ENCODE assay signal across 20 cellular contexts in the genomic region with DNA sequence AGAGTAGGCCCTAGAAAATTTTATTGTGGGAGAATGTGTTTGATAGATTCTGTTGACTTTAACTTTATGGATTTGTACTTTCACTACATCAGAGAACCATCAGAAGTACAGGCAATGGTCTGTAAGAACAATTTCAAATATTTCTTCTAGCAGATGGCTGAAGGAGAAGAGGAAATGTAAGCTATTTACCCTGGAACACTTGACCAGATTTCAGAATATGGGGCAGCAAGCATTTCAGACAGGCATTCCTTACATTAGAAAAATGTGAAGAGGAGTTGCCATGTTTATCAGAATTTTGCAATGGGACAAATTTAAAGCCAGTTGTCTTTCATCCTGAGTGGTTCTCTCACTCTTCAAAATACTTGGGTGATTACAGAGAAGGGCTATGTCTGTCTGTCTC. TPM values are rescaled to one million over a fixed set of nuclear protein-coding genes. Genes with fewer than 3 reads are reported as not detected.
DNase-seq lines count a peak whose midpoint lies in the region; ATAC-seq, FAIRE-seq and TF ChIP-seq lines count a peak whose summit lies in the region.
"Had no signal": no experiment of that assay in that cellular context is flagged by ENCODE, and none has a peak within 500 bp of the region (broad histone marks: within the 10 kb centered on the region; RNA-seq: fewer than 3 reads in every experiment).

No MANE protein-coding gene starts in this region.

- no peak overlapping the region for H3K9ac ChIP-seq in HepG2 (ENCODE audit: insufficient read depth, low read depth, low read length)

- intact Hi-C loops in HepG2 (cut with micrococcal nuclease; ENCODE audit: unreplicated experiment), result no loop called here
- intact Hi-C loops in right lobe of liver (cut with DNase I), result no loop called here
- intact Hi-C loops in naive thymus-derived CD4-positive, alpha-beta T cell (cut with micrococcal nuclease), result loop anchor here in 1 of 2 donors (1.0 kb wide), 1 partner anchor 8 kb away; a partner anchor contains a TSS

- H3K4me1 Mint-ChIP-seq in chondrocyte (ENCODE audit: low read depth), result peaks cover 68% of the 10 kb centered on the region
- H3K4me1 Mint-ChIP-seq in naive thymus-derived CD4-positive, alpha-beta T cell, result peaks cover 11 to 89% (median 76%) of the 10 kb centered on the region in 7 donors

- peak overlapping the region; percentile 46 for H3K27ac ChIP-seq in HepG2 (ENCODE audit: extremely low read length, insufficient read depth, low read length)
- H3K27ac ChIP-seq in right lobe of liver, result no peak overlapping the region
- H3K27ac ChIP-seq in naive thymus-derived CD4-positive, alpha-beta T cell (ENCODE audit: low read depth, low read length), result no peak overlapping the region
- H3K27ac ChIP-seq: PC-9 had no signal

- POLR2A ChIA-PET in HepG2 (lab: Yijun Ruan, JAX), result no interaction called here
- POLR2A ChIA-PET in naive thymus-derived CD4-positive, alpha-beta T cell (lab: Charles Lee), result interaction anchor here (1.3 kb wide), 1 partner anchor 9 kb away, joined by 3 read pairs; no protein-coding TSS in a partner anchor

- H3K4me3 Mint-ChIP-seq in chondrocyte (ENCODE audit: unreplicated experiment), result no peak overlapping the region
- H3K4me3 Mint-ChIP-seq in naive thymus-derived CD4-positive, alpha-beta T cell, result peak overlapping the region in 1 of 10 donors; percentile 15
- H3K4me3 Mint-ChIP-seq: CD14-positive monocyte had no signal

- no peak overlapping the region for H3K4me2 ChIP-seq in HepG2 (ENCODE audit: low read depth, low read length)
- H3K4me2 ChIP-seq: PC-9 had no signal

- CTCF ChIA-PET in HepG2 (lab: Yijun Ruan, JAX; ENCODE audit: low intra/inter-chr PET ratio, low total read pairs), result no interaction called here
- CTCF ChIA-PET in naive thymus-derived CD4-positive, alpha-beta T cell (lab: Charles Lee), result interaction anchor here (1.0 to 1.6 kb wide), 2 partner anchors 9 to 14 kb away, joined by 3 to 5 read pairs; no protein-coding TSS in a partner anchor

- peaks cover 21% of the 10 kb centered on the region for H3K79me2 ChIP-seq in HepG2 (ENCODE audit: insufficient read depth, low read length)

- no peak for ATAC-seq in HepG2
- no peak for ATAC-seq in right lobe of liver
- ATAC-seq in naive thymus-derived CD4-positive, alpha-beta T cell, result no peak
- ATAC-seq in HG03442 (IDR thresholded peaks at IDR 0.05; ENCODE audit: unreplicated experiment), result no peak
- ATAC-seq in GM18907 (IDR thresholded peaks at IDR 0.05; ENCODE audit: unreplicated experiment), result no peak
- ATAC-seq: GM12878 had no signal

- no peak for FAIRE-seq in HepG2 (lab: Jason Lieb, UNC)
- FAIRE-seq: GM12878, HTR-8/SVneo had no signal

- no peak for DNase-seq in HepG2 (ENCODE audit: low spot score)
- no peak for DNase-seq in right lobe of liver
- DNase-seq in chondrocyte (ENCODE audit: low spot score), result no peak
- DNase-seq in naive thymus-derived CD4-positive, alpha-beta T cell, result no peak
- DNase-seq in HT-29 (ENCODE audit: low spot score), result no peak
- no peak for DNase-seq in SK-N-DZ (ENCODE audit: low spot score)
- DNase-seq: Caco-2, KBM-7, NCI-H1092, NCI-H1694, NCI-H2107, NCI-H226, NCI-H69, PC-9 had no signal

- H3K27me3 Mint-ChIP-seq in chondrocyte (ENCODE audit: low read depth), result no peaks in the 10 kb centered on the region
- peaks cover 0 to 14% (median 6%) of the 10 kb centered on the region in 5 donors for H3K27me3 Mint-ChIP-seq in naive thymus-derived CD4-positive, alpha-beta T cell

- H3K27ac Mint-ChIP-seq in chondrocyte (ENCODE audit: unreplicated experiment), result peak overlapping the region; percentile 52
- H3K27ac Mint-ChIP-seq in naive thymus-derived CD4-positive, alpha-beta T cell, result peak overlapping the region in 8 of 9 donors; percentile 14 to 88 (median 76)

- H4K20me1 ChIP-seq in HepG2 (ENCODE audit: insufficient read depth, low read length), result no peaks in the 10 kb centered on the region

- TF ChIP-seq RAD21 in HepG2 (CRISPR knock-in tag; IDR thresholded peaks at IDR 0.05), result no peak

- H3K9me3 Mint-ChIP-seq in chondrocyte (ENCODE audit: low read depth), result no peaks in the 10 kb centered on the region
- H3K9me3 Mint-ChIP-seq in naive thymus-derived CD4-positive, alpha-beta T cell, result peaks cover 0 to 6% (median 0%) of the 10 kb centered on the region in 11 donors

- peaks cover 78% of the 10 kb centered on the region for H3K4me1 ChIP-seq in HepG2 (ENCODE audit: insufficient read depth, low read length)
- H3K4me1 ChIP-seq in right lobe of liver, result peaks cover 0 to 33% (median 15%) of the 10 kb centered on the region in 4 donors
- H3K4me1 ChIP-seq in naive thymus-derived CD4-positive, alpha-beta T cell (ENCODE audit: control insufficient read depth in 2 of 2, insufficient read depth in 2 of 2, low read length in 2 of 2), result peaks cover 0 to 20% of the 10 kb centered on the region in 2 donors

- no peak overlapping the region for H2AFZ ChIP-seq in HepG2 (ENCODE audit: low read length)
- H2AFZ ChIP-seq: PC-9 had no signal

- H3K36me3 ChIP-seq in HepG2 (replicated peaks in 1 of 2; ENCODE audit: control insufficient read depth in 1 of 2, insufficient read depth in 2 of 2, low read length in 2 of 2) (peaks cover 8 to 10% of the 10 kb centered on the region in 2 experiments; a peak in 4 of 5 replicates), right lobe of liver (no peaks in the 10 kb centered on the region)
- no peaks in the 10 kb centered on the region for H3K36me3 ChIP-seq in naive thymus-derived CD4-positive, alpha-beta T cell (ENCODE audit: control insufficient read depth in 2 of 3, insufficient read depth in 3 of 3, low read length in 3 of 3)
- H3K36me3 ChIP-seq: HAP-1 had no signal

- no peaks in the 10 kb centered on the region for H3K9me3 ChIP-seq in HepG2 (ENCODE audit: low read length)
- no peaks in the 10 kb centered on the region for H3K9me3 ChIP-seq in right lobe of liver
- H3K9me3 ChIP-seq in naive thymus-derived CD4-positive, alpha-beta T cell (ENCODE audit: control insufficient read depth in 2 of 3, low read length in 3 of 3), result no peaks in the 10 kb centered on the region
- H3K9me3 ChIP-seq: Caco-2, HAP-1 had no signal

- H3K36me3 Mint-ChIP-seq in chondrocyte (ENCODE audit: low read depth), result peaks cover 3% of the 10 kb centered on the region
- H3K36me3 Mint-ChIP-seq in naive thymus-derived CD4-positive, alpha-beta T cell, result peaks cover 0 to 17% (median 4%) of the 10 kb centered on the region in 5 donors

- no peak overlapping the region for H3K4me3 ChIP-seq in HepG2 (replicated peaks in 1 of 3; ENCODE audit: insufficient read depth in 1 of 3, low read depth in 2 of 3, low read length in 3 of 3)
- no peak overlapping the region for H3K4me3 ChIP-seq in right lobe of liver
- no peak overlapping the region for H3K4me3 ChIP-seq in naive thymus-derived CD4-positive, alpha-beta T cell (ENCODE audit: low read length)
- H3K4me3 ChIP-seq: GM12878, HAP-1, PC-9 had no signal

- BruUV-seq in HepG2 (replicated peaks; lab: Mats Ljungman, UMichigan), result no TSS peak

- in situ Hi-C loops in HepG2 (cut with HindIII; ENCODE audit: extremely low pct_ligation_motif_present, low pct_unique_long_range_greater_than_20kb), result loop anchor here (25.0 kb wide), 2 partner anchors 98 to 398 kb away; a partner anchor contains a TSS

- TF ChIP-seq CTCF in HepG2 (CRISPR knock-in tag; IDR thresholded peaks at IDR 0.05) (no peak), right lobe of liver (IDR thresholded peaks at IDR 0.05) (no peak), chondrocyte (IDR thresholded peaks at IDR 0.05) (no peak)

- TF ChIP-seq EP300 in HepG2 (IDR thresholded peaks at IDR 0.05; ENCODE audit: low read depth in 2 of 2, low read length in 2 of 2) (no peak), HepG2 (CRISPR knock-in tag; IDR thresholded peaks at IDR 0.05; ENCODE audit: borderline replicate concordance) (no peak)

- H3K27me3 ChIP-seq in HepG2 (ENCODE audit: control insufficient read depth in 1 of 2, insufficient read depth in 2 of 2, low read length in 2 of 2) (no peaks in the 10 kb centered on the region), right lobe of liver (no peaks in the 10 kb centered on the region)
- no peaks in the 10 kb centered on the region for H3K27me3 ChIP-seq in naive thymus-derived CD4-positive, alpha-beta T cell (ENCODE audit: control insufficient read depth in 2 of 2, insufficient read depth in 2 of 2, low read length in 2 of 2)

- TF ChIP-seq POLR2A in HepG2 (IDR thresholded peaks at IDR 0.05; ENCODE audit: insufficient read depth in 1 of 2, low read depth in 2 of 2, low read length in 2 of 2) (no peak), right lobe of liver (IDR thresholded peaks at IDR 0.05) (no peak)

RNA-seq across cellular contexts. Expression of a gene that starts 7.5 kb away (rescaled TPM):
- total RNA-seq in HepG2 (2016; rRNA removed; fragmentation: Illumina TruSeq; extraction: Trizol) (8.2 and 14.8 TPM in 2 replicates), right lobe of liver (100 to 1,000 TPM in 1 of 6 experiments, 10 to 100 TPM in 5; 16.1 to 106 (median 35.7) TPM), chondrocyte (35.4 to 42.2 TPM (median 38.8 TPM) in 3 replicates)
- total RNA-seq in HepG2 (2016; cell fraction: cytosol; rRNA removed; fragmentation: Illumina TruSeq; extraction: Trizol; ENCODE audit: low read depth), result 0.79 and 2.0 TPM in 2 replicates
- 8.5 and 12.8 TPM in 2 replicates for total RNA-seq in HepG2 (2016; cell fraction: insoluble cytoplasmic fraction; rRNA removed; fragmentation: Illumina TruSeq; extraction: Trizol)
- total RNA-seq in HepG2 (2016; cell fraction: membrane; rRNA removed; fragmentation: Illumina TruSeq; extraction: Trizol), result 3.9 and 4.5 TPM in 2 replicates
- 17.8 and 23.0 TPM in 2 replicates for total RNA-seq in HepG2 (2016; cell fraction: nucleus; rRNA removed; fragmentation: Illumina TruSeq; extraction: Trizol)
- 13.1 and 14.6 TPM in 2 replicates for polyA plus RNA-seq in HepG2 (2011; rRNA removed)
- polyA plus RNA-seq in HepG2 (2011; cell fraction: cytosol; rRNA removed), result 9.9 and 10.4 TPM in 2 replicates
- polyA plus RNA-seq in HepG2 (2011; cell fraction: nucleus; rRNA removed), result 29.4 and 34.8 TPM in 2 replicates
- polyA plus RNA-seq in HepG2 (2012), result 9.7 and 12.6 TPM in 2 replicates
- 0.15 and 0.58 TPM in 2 replicates for polyA plus RNA-seq in HepG2 (2016; cell fraction: cytosol; fragmentation: Illumina TruSeq; extraction: Trizol; ENCODE audit: low read depth)
- polyA plus RNA-seq in HepG2 (2016; cell fraction: insoluble cytoplasmic fraction; fragmentation: Illumina TruSeq; extraction: Trizol; ENCODE audit: low read depth), result 5.1 and 9.9 TPM in 2 replicates
- 0.74 and 1.2 TPM in 2 replicates for polyA plus RNA-seq in HepG2 (2016; cell fraction: membrane; fragmentation: Illumina TruSeq; extraction: Trizol; ENCODE audit: low read depth)
- polyA plus RNA-seq in HepG2 (2016; cell fraction: nucleus; fragmentation: Illumina TruSeq; extraction: Trizol; ENCODE audit: insufficient read depth, low read depth), result 12.9 and 13.2 TPM in 2 replicates
- 0.94 and 34.8 TPM in 2 replicates for polyA minus RNA-seq in HepG2 (2011; rRNA and poly(A)+ RNA removed; ENCODE audit: low replicate concordance)
- polyA minus RNA-seq in HepG2 (2011; cell fraction: cytosol; rRNA and poly(A)+ RNA removed), result 19.9 and 22.5 TPM in 2 replicates
- polyA minus RNA-seq in HepG2 (2011; cell fraction: nucleus; rRNA and poly(A)+ RNA removed), result 96.2 and 115 TPM in 2 replicates
- total RNA-seq in naive thymus-derived CD4-positive, alpha-beta T cell, result 10 to 100 TPM in 4 of 5 experiments, 1 to 10 TPM in 1; 9.9 to 39.9 (median 24.0) TPM
- 1 to 10 TPM; 2.2 to 6.4 TPM for polyA plus RNA-seq in naive thymus-derived CD4-positive, alpha-beta T cell
- total RNA-seq in HT-29 (2014; rRNA removed; shearing (Covaris generic)), result 23.9 and 29.4 TPM in 2 replicates
- polyA plus RNA-seq in SK-N-DZ (2014; cell fraction: cytosol; rRNA removed), result 3.9 and 5.1 TPM in 2 replicates
- 8.1 and 10.5 TPM in 2 replicates for polyA plus RNA-seq in SK-N-DZ (2014; cell fraction: nucleus; rRNA removed)
